Comparison of ENCODE assay signal across 1 cellular context in genomic region chr1:119631433-119632102, GRCh38.
TF ChIP-seq lines count a peak whose summit lies in the region.

No MANE protein-coding gene starts in this region.

TF ChIP-seq in HepG2, 621 proteins besides CTCF, POLR2A, EP300 and RAD21 (continued from another document and continues in another):
- TF ChIP-seq STAT6 (CRISPR knock-in tag; IDR thresholded peaks at IDR 0.05; ENCODE audit: borderline replicate concordance) (no peak; the same call in 1 of the 2 replicates), ARID2 (CRISPR knock-in tag; IDR thresholded peaks at IDR 0.05; ENCODE audit: borderline replicate concordance) (no peak), PRDM10 (CRISPR knock-in tag; IDR thresholded peaks at IDR 0.05; ENCODE audit: low read depth) (no peak), ZNF251 (CRISPR knock-in tag; IDR thresholded peaks at IDR 0.05) (no peak), HNF4A (CRISPR knock-in tag; IDR thresholded peaks at IDR 0.05) (no peak), TFE3 (CRISPR knock-in tag; IDR thresholded peaks at IDR 0.05) (peak; percentile 92), ZNF329 (CRISPR knock-in tag; IDR thresholded peaks at IDR 0.05; ENCODE audit: low read depth) (no peak), STAT5B (CRISPR knock-in tag; IDR thresholded peaks at IDR 0.05) (no peak), GATAD1 (CRISPR knock-in tag; IDR thresholded peaks at IDR 0.05) (no peak), ZBTB14 (CRISPR knock-in tag; IDR thresholded peaks at IDR 0.05) (0 out of 2 replicates have a peak, but pooled peaks have one; percentile 39), ZNF740 (CRISPR knock-in tag; IDR thresholded peaks at IDR 0.05) (no peak), NR2F2 (IDR thresholded peaks at IDR 0.05; ENCODE audit: borderline replicate concordance, low read depth) (no peak), ATF6 (CRISPR knock-in tag; conservative IDR thresholded peaks at IDR 0.05) (no peak), ZZZ3 (CRISPR knock-in tag; IDR thresholded peaks at IDR 0.05; ENCODE audit: borderline replicate concordance) (no peak), NFKB2 (CRISPR knock-in tag; IDR thresholded peaks at IDR 0.05; ENCODE audit: borderline replicate concordance) (peak; percentile 90), DDIT3 (CRISPR knock-in tag; IDR thresholded peaks at IDR 0.05) (no peak), SCMH1 (CRISPR knock-in tag; IDR thresholded peaks at IDR 0.05; ENCODE audit: borderline replicate concordance) (no peak), SP2 (CRISPR knock-in tag; IDR thresholded peaks at IDR 0.05) (no peak), GFI1 (CRISPR knock-in tag; IDR thresholded peaks at IDR 0.05; ENCODE audit: borderline replicate concordance) (0 out of 2 replicates have a peak, but pooled peaks have one; percentile 12), MIER2 (CRISPR knock-in tag; IDR thresholded peaks at IDR 0.05) (no peak), KDM5B (CRISPR knock-in tag; IDR thresholded peaks at IDR 0.05; ENCODE audit: borderline replicate concordance) (peak; percentile 95), ZBTB7B (CRISPR knock-in tag; IDR thresholded peaks at IDR 0.05) (no peak; the same call in 1 of the 2 replicates), CEBPZ (IDR thresholded peaks at IDR 0.05; ENCODE audit: low read length) (no peak), REL (CRISPR knock-in tag; conservative IDR thresholded peaks at IDR 0.05) (peak; percentile 76), HDAC6 (IDR thresholded peaks at IDR 0.05; ENCODE audit: low read depth, low read length) (no peak), BCL3 (CRISPR knock-in tag; IDR thresholded peaks at IDR 0.05) (peak; percentile 93), ZNF576 (CRISPR knock-in tag; IDR thresholded peaks at IDR 0.05) (no peak), KMT2B (CRISPR knock-in tag; IDR thresholded peaks at IDR 0.05) (no peak), E2F1 (CRISPR knock-in tag; IDR thresholded peaks at IDR 0.05) (peak; percentile 23; the same call in 1 of the 2 replicates), ZNF775 (CRISPR knock-in tag; IDR thresholded peaks at IDR 0.05; ENCODE audit: borderline replicate concordance) (no peak), FOXK2 (IDR thresholded peaks at IDR 0.05) (no peak), PHF20 (CRISPR knock-in tag; IDR thresholded peaks at IDR 0.05) (peak; percentile 50; the same call in 1 of the 2 replicates), NR2C2 (CRISPR knock-in tag; IDR thresholded peaks at IDR 0.05; ENCODE audit: borderline replicate concordance) (no peak), ASH2L (IDR thresholded peaks at IDR 0.05; ENCODE audit: insufficient read length, low read depth, low read length) (peak; percentile 77), ZNF253 (CRISPR knock-in tag; IDR thresholded peaks at IDR 0.05; ENCODE audit: borderline replicate concordance) (peak; percentile 87; the same call in 1 of the 2 replicates), ZNF543 (CRISPR knock-in tag; IDR thresholded peaks at IDR 0.05) (peak; percentile 62; the same call in 1 of the 2 replicates), ZNF24 (IDR thresholded peaks at IDR 0.05) (no peak), ZNF264 (CRISPR knock-in tag; IDR thresholded peaks at IDR 0.05) (0 out of 2 replicates have a peak, but pooled peaks have one; percentile 68)
